ENCODE assay signal across 18 cellular contexts in the genomic region with DNA sequence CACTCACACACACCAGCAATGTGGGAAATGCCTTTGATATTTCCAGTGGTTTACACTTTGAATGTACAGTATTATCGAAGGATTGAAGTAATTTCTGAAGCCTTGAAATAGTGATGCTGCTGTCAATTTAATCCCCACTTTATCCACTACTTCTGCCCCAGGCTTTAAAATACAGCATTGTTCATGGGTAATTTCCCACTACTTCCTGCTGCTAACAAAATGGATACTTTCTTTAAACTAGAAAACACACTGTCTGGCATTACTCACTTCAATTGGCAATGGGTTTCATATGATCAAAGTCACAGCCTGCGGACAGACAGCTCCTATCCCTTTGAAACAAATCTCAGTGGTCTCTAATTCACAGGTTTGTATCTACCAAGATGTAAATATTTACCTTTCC.
DNase-seq lines count a peak whose midpoint lies in the region; ATAC-seq and TF ChIP-seq lines count a peak whose summit lies in the region.
"Had no signal": no experiment of that assay in that cellular context is flagged by ENCODE, and none has a peak within 500 bp of the region (broad histone marks: within the 10 kb centered on the region; RNA-seq: fewer than 3 reads in every experiment).

No MANE protein-coding gene starts in this region.

- ATAC-seq in IMR-90 (ENCODE audit: low read depth) (no peak), Right ventricle myocardium superior (ENCODE audit: poor library complexity) (no peak), GM19452 (IDR thresholded peaks at IDR 0.05; ENCODE audit: unreplicated experiment) (no peak)
- ATAC-seq: CD8-positive, alpha-beta T cell had no signal

- H3K36me3 ChIP-seq in A673 (ENCODE audit: insufficient read depth, low read length, poor library complexity, severe bottlenecking), result no peaks in the 10 kb centered on the region
- no peaks in the 10 kb centered on the region for H3K36me3 ChIP-seq in IMR-90 (ENCODE audit: control insufficient read depth, insufficient read depth, low read length)
- no peaks in the 10 kb centered on the region for H3K36me3 ChIP-seq in neural cell (ENCODE audit: insufficient read depth, low read length)
- H3K36me3 ChIP-seq: BLaER1 treated with 17β-estradiol and CSF1 and Interleukin-3, amounts not matched to agents 10 nM and 100 nM had no signal

- intact Hi-C loops in A673 (cut with micrococcal nuclease; ENCODE audit: unreplicated experiment) (no loop called here), IMR-90 (cut with micrococcal nuclease) (no loop called here), Right ventricle myocardium superior (cut with DNase I) (no loop called here)

- H2BK120ac ChIP-seq in IMR-90 (ENCODE audit: low read depth, low read length), result peak overlapping the region; percentile 47

- peak overlapping the region; percentile 50; the same call in 1 of the 2 replicates for H3K4ac ChIP-seq in IMR-90 (ENCODE audit: low read depth, low read length)

- H3K27me3 ChIP-seq in A673 (replicated peaks; ENCODE audit: insufficient read depth, low read depth, low read length, poor library complexity) (no peaks in the 10 kb centered on the region), IMR-90 (ENCODE audit: control insufficient read depth, insufficient read depth, low read length) (no peaks in the 10 kb centered on the region), neural cell (ENCODE audit: insufficient read depth, low read depth, low read length) (no peaks in the 10 kb centered on the region)
- H3K27me3 ChIP-seq: BLaER1 treated with 17β-estradiol and CSF1 and Interleukin-3, amounts not matched to agents 10 nM and 100 nM had no signal

- TF ChIP-seq CTCF in A673 (conservative IDR thresholded peaks at IDR 0.05; ENCODE audit: low read depth, low read length), result no peak
- TF ChIP-seq CTCF in IMR-90 (conservative IDR thresholded peaks at IDR 0.05; ENCODE audit: low read depth, low read length), result no peak
- TF ChIP-seq CTCF in neural cell (IDR thresholded peaks at IDR 0.05; ENCODE audit: poor library complexity, severe bottlenecking), result no peak

- CTCF ChIA-PET in A673 (lab: Charles Lee), result no interaction called here
- CTCF ChIA-PET in IMR-90 (lab: Yijun Ruan, JAX), result no interaction called here

- peak overlapping the region; percentile 44; the same call in 1 of the 2 replicates for H3K14ac ChIP-seq in IMR-90 (replicated peaks; ENCODE audit: low read depth, low read length)

- H3K4me2 ChIP-seq in IMR-90 (ENCODE audit: low read depth, low read length), result no peak overlapping the region
- no peak overlapping the region for H3K4me2 ChIP-seq in neural cell (ENCODE audit: low read length)
- H3K4me2 ChIP-seq: BLaER1 treated with 17β-estradiol and CSF1 and Interleukin-3, amounts not matched to agents 10 nM and 100 nM had no signal

- no peak overlapping the region for H3K9ac ChIP-seq in IMR-90 (ENCODE audit: low read depth, low read length)
- no peak overlapping the region for H3K9ac ChIP-seq in neural cell (ENCODE audit: low read length)
- H3K9ac ChIP-seq: BLaER1 treated with 17β-estradiol and CSF1 and Interleukin-3, amounts not matched to agents 10 nM and 100 nM had no signal

- no CpG with 5 or more reads among the region's 2 CpGs for WGBS in IMR-90 (ENCODE audit: extremely low coverage in 2 of 2, insufficient read length in 1 of 2), 2 experiments

- H2BK15ac ChIP-seq in IMR-90 (ENCODE audit: low read depth, low read length), result peak overlapping the region; percentile 60; the same call in 2 of the 3 replicates

- TF ChIP-seq RAD21 in IMR-90 (IDR thresholded peaks at IDR 0.05; ENCODE audit: low read length), result no peak
- TF ChIP-seq RAD21 in neural cell (conservative IDR thresholded peaks at IDR 0.05), result no peak

- H4K91ac ChIP-seq in IMR-90 (ENCODE audit: insufficient read depth, low read depth, low read length), result no peak overlapping the region

- no peaks in the 10 kb centered on the region for H3K9me1 ChIP-seq in IMR-90 (ENCODE audit: insufficient read depth, low read length)

- TF ChIP-seq POLR2A in IMR-90 (IDR thresholded peaks at IDR 0.05; ENCODE audit: low read depth, low read length), result no peak

- peak overlapping the region; percentile 71; the same call in 1 of the 2 replicates for H2BK20ac ChIP-seq in IMR-90 (ENCODE audit: low read depth, low read length)

- H3K79me1 ChIP-seq in IMR-90 (ENCODE audit: low read depth in 1 of 2, low read length in 2 of 2), result no peaks in the 10 kb centered on the region

- no peaks in the 10 kb centered on the region for H3K9me2 ChIP-seq in neural cell (ENCODE audit: insufficient read depth, low read length)

- in situ Hi-C loops in IMR-90 (cut with MboI; ENCODE audit: low sequenced_read_pairs), result no loop called here

- peak overlapping the region; percentile 92 for H3K18ac ChIP-seq in IMR-90 (ENCODE audit: low read depth, low read length)

- H3K9me3 ChIP-seq in A673 (ENCODE audit: low read depth, low read length, poor library complexity, severe bottlenecking), result no peaks in the 10 kb centered on the region
- peaks cover 9% of the 10 kb centered on the region for H3K9me3 ChIP-seq in IMR-90 (ENCODE audit: control insufficient read depth, insufficient read depth, low read length)
- no peaks in the 10 kb centered on the region for H3K9me3 ChIP-seq in neural cell (ENCODE audit: low read length)

- H2AK9ac ChIP-seq in IMR-90 (replicated peaks; ENCODE audit: low read depth, low read length, poor library complexity), result no peak overlapping the region

- peaks cover 2% of the 10 kb centered on the region for H3F3A ChIP-seq in neural cell (ENCODE audit: insufficient read depth, low read length, poor library complexity, severe bottlenecking)

- dilution Hi-C loops in IMR-90 (cut with HindIII; ENCODE audit: low sequenced_read_pairs, unreplicated experiment), result no loop called here

- POLR2A ChIA-PET in A673 (lab: Charles Lee; ENCODE audit: low non-redundant PET) (no interaction called here), IMR-90 (lab: Charles Lee; ENCODE audit: unreplicated experiment) (no interaction called here)

- peak overlapping the region; percentile 92 for H4K5ac ChIP-seq in IMR-90 (ENCODE audit: low read depth, low read length)

- TF ChIP-seq EP300 in neural cell (conservative IDR thresholded peaks at IDR 0.05; ENCODE audit: poor library complexity, severe bottlenecking), result peak; percentile 57

- no peak overlapping the region for H3K27ac ChIP-seq in A673 (ENCODE audit: low read depth, low read length, poor library complexity, severe bottlenecking)
- H3K27ac ChIP-seq in IMR-90 (ENCODE audit: insufficient read depth, low read length), result peak overlapping the region; percentile 9; the same call in 1 of the 2 replicates
- H3K27ac ChIP-seq in neural cell (ENCODE audit: low read length), result no peak overlapping the region
- H3K27ac ChIP-seq: BLaER1 treated with 17β-estradiol and CSF1 and Interleukin-3, amounts not matched to agents 10 nM and 100 nM; C4-2B had no signal

- no peaks in the 10 kb centered on the region for H3K79me2 ChIP-seq in neural cell (replicated peaks; ENCODE audit: insufficient read depth, low read length)

- H4K8ac ChIP-seq in IMR-90 (ENCODE audit: low read depth in 2 of 2, low read length in 2 of 2), result peak overlapping the region; percentile 6 to 33; a peak in 1 of 4 replicates

- H2BK5ac ChIP-seq in IMR-90 (ENCODE audit: low read depth, low read length, poor library complexity, severe bottlenecking), result peak overlapping the region; percentile 28

- no peak overlapping the region for H2AFZ ChIP-seq in IMR-90 (replicated peaks; ENCODE audit: low read length, poor library complexity)
- no peak overlapping the region for H2AFZ ChIP-seq in neural cell (ENCODE audit: low read depth, low read length)

- H3K23ac ChIP-seq in IMR-90 (ENCODE audit: low read depth, low read length), result no peak overlapping the region

- peak; percentile 2 for DNase-seq in A673 (ENCODE audit: low spot score)
- no peak for DNase-seq in IMR-90
- peak; percentile 67 for DNase-seq in foreskin melanocyte
- DNase-seq in HCEC 1CT, result no peak
- no peak for DNase-seq in Right ventricle myocardium superior
- no peak for DNase-seq in NOMO-1 treated with dmso at 0.1 percent for 144 hours (lab: John Stamatoyannopoulos, UW; ENCODE audit: unreplicated experiment)
- DNase-seq: 8988T; AML-193; Caco-2; Calu3; CD4-positive, alpha-beta T cell; CD8-positive, alpha-beta T cell; DMS79 treated with DMSO at 0.1 percent for 48 hours; GF-D8 had no signal

- H4K20me1 ChIP-seq in IMR-90 (ENCODE audit: insufficient read depth, low read length), result no peaks in the 10 kb centered on the region
- no peaks in the 10 kb centered on the region for H4K20me1 ChIP-seq in neural cell (ENCODE audit: insufficient read depth)
- H4K20me1 ChIP-seq: BLaER1 treated with 17β-estradiol and CSF1 and Interleukin-3, amounts not matched to agents 10 nM and 100 nM had no signal

- no TSS peak for BruUV-seq in A673 (replicated peaks; lab: Mats Ljungman, UMichigan)
- no TSS peak for BruUV-seq in IMR-90 (replicated peaks; lab: Mats Ljungman, UMichigan)

- H3K4me1 ChIP-seq in A673 (ENCODE audit: insufficient read depth, low read length, poor library complexity, severe bottlenecking) (no peaks in the 10 kb centered on the region), IMR-90 (ENCODE audit: control insufficient read depth, insufficient read depth, low read length) (0 out of 2 replicates have a peak, but pooled peaks cover 2% of the 10 kb centered on the region)
- H3K4me1 ChIP-seq: BLaER1 treated with 17β-estradiol and CSF1 and Interleukin-3, amounts not matched to agents 10 nM and 100 nM; Caco-2 had no signal

- no peak overlapping the region for H3K56ac ChIP-seq in IMR-90 (ENCODE audit: extremely low read depth, insufficient read depth, low read length)

- H3K4me3 ChIP-seq in A673 (ENCODE audit: low read depth, low read length, poor library complexity, severe bottlenecking), result no peak overlapping the region
- H3K4me3 ChIP-seq in IMR-90 (ENCODE audit: insufficient read depth, low read depth, low read length), result no peak overlapping the region
- no peak overlapping the region for H3K4me3 ChIP-seq in neural cell (ENCODE audit: low read length)
- H3K4me3 ChIP-seq: BLaER1 treated with 17β-estradiol and CSF1 and Interleukin-3, amounts not matched to agents 10 nM and 100 nM had no signal

- H2AK5ac ChIP-seq in IMR-90 (ENCODE audit: low read depth, low read length), result no peak overlapping the region

TF ChIP-seq in IMR-90, 13 proteins besides CTCF, POLR2A, EP300 and RAD21 (continues in another document):
- no peak for TF ChIP-seq SMC3 (IDR thresholded peaks at IDR 0.05; ENCODE audit: low read depth, low read length)

TF ChIP-seq in neural cell, 6 proteins besides CTCF, POLR2A, EP300 and RAD21 (continues in another document):
- peak; percentile 75 for TF ChIP-seq POLR2AphosphoS5 (IDR thresholded peaks at IDR 0.05)

Comparison
In these comparisons a context has a peak if more than half of its experiments do, and no peak if none do; other contexts are left out.
1. DNase-seq: peak in A673 (single experiment) and foreskin melanocyte (single experiment); none in IMR-90 (single experiment), HCEC 1CT (single experiment), Right ventricle myocardium superior (single experiment) and NOMO-1 treated with dmso at 0.1 percent for 144 hours (single experiment).